In genomic region chr11:75365711-75366181, GRCh38 we compare ENCODE assay signal across 14 cellular contexts. TPM values are rescaled to one million over a fixed set of nuclear protein-coding genes. Genes with fewer than 3 reads are reported as not detected.
DNase-seq lines count a peak whose midpoint lies in the region; ATAC-seq and TF ChIP-seq lines count a peak whose summit lies in the region.
"Had no signal": no experiment of that assay in that cellular context is flagged by ENCODE, and none has a peak within 500 bp of the region (broad histone marks: within the 10 kb centered on the region; RNA-seq: fewer than 3 reads in every experiment).

No MANE protein-coding gene starts in this region.

- H3K4me3 Mint-ChIP-seq in IgD-negative memory B cell: no peak overlapping the region
- no peak overlapping the region for H3K4me3 Mint-ChIP-seq in stimulated activated memory B cell treated with anti-CD40 and anti-IgM and Interleukin-4, amounts not matched to agents 10 μg/mL and 1 μg/mL and 100 μg/mL, for 72 hours
- H3K4me3 Mint-ChIP-seq in stimulated activated effector memory CD8-positive, alpha-beta T cell treated with anti-CD3 and anti-CD28 coated beads, Interleukin-12 subunit alpha, Interleukin-12 subunit beta, amount 100 ng/mL, for 72 hours: no peak overlapping the region
- H3K4me3 Mint-ChIP-seq: activated CD8-positive, alpha-beta memory T cell treated with anti-CD3 and anti-CD28 coated beads, Interleukin-2, amount 10 ng/mL, durations not matched to agents 7 days and 5 days; activated naive CD8-positive, alpha-beta T cell had no signal

- WGBS in lung, 2 donors: 17 to 20% methylated on average over 2 of the region's 2 CpGs

- H3K27ac Mint-ChIP-seq in IgD-negative memory B cell: peak overlapping the region in 2 of 3 donors; percentile 29 to 59
- no peak overlapping the region for H3K27ac Mint-ChIP-seq in stimulated activated memory B cell treated with anti-CD40 and anti-IgM and Interleukin-4, amounts not matched to agents 10 μg/mL and 1 μg/mL and 100 μg/mL, for 72 hours
- no peak overlapping the region for H3K27ac Mint-ChIP-seq in stimulated activated effector memory CD8-positive, alpha-beta T cell treated with anti-CD3 and anti-CD28 coated beads, Interleukin-12 subunit alpha, Interleukin-12 subunit beta, amount 100 ng/mL, for 72 hours
- H3K27ac Mint-ChIP-seq: activated CD8-positive, alpha-beta memory T cell treated with anti-CD3 and anti-CD28 coated beads, Interleukin-2, amount 10 ng/mL, durations not matched to agents 7 days and 5 days; activated naive CD8-positive, alpha-beta T cell had no signal

- peaks cover 0 to 2% (median 0%) of the 10 kb centered on the region in 3 donors for H3K9me3 Mint-ChIP-seq in IgD-negative memory B cell
- H3K9me3 Mint-ChIP-seq in stimulated activated memory B cell treated with anti-CD40 and anti-IgM and Interleukin-4, amounts not matched to agents 10 μg/mL and 1 μg/mL and 100 μg/mL, for 72 hours: no peaks in the 10 kb centered on the region
- no peaks in the 10 kb centered on the region for H3K9me3 Mint-ChIP-seq in stimulated activated effector memory CD8-positive, alpha-beta T cell treated with anti-CD3 and anti-CD28 coated beads, Interleukin-12 subunit alpha, Interleukin-12 subunit beta, amount 100 ng/mL, for 72 hours

- DNase-seq in AML-193 (lab: John Stamatoyannopoulos, UW) (peak; percentile 46 to 48), amniotic epithelial cell (ENCODE audit: low read depth) (peak; percentile 66), lung (ENCODE audit: low spot score) (no peak), putamen (ENCODE audit: low spot score) (no peak)
- DNase-seq in stimulated activated effector memory CD8-positive, alpha-beta T cell treated with anti-CD3 and anti-CD28 coated beads, Interleukin-12 subunit alpha, Interleukin-12 subunit beta, amount 100 ng/mL, for 72 hours (ENCODE audit: low spot score in 2 of 2): no peak
- DNase-seq: activated CD8-positive, alpha-beta memory T cell treated with anti-CD3 and anti-CD28 coated beads, Interleukin-2, amount 10 ng/mL, durations not matched to agents 7 days and 5 days; foreskin keratinocyte; left colon; NCI-H1092; occipital lobe had no signal

- no peaks in the 10 kb centered on the region for H3K27me3 ChIP-seq in lung (ENCODE audit: control insufficient read depth, insufficient read depth)

- TF ChIP-seq CTCF in lung (IDR thresholded peaks at IDR 0.05; ENCODE audit: control extremely low read depth, extremely low read depth): no peak

- no peak overlapping the region for H3K4me3 ChIP-seq in lung

- H3K4me1 Mint-ChIP-seq in IgD-negative memory B cell: peaks cover 0 to 9% (median 8%) of the 10 kb centered on the region in 3 donors
- peaks cover 9% of the 10 kb centered on the region for H3K4me1 Mint-ChIP-seq in stimulated activated memory B cell treated with anti-CD40 and anti-IgM and Interleukin-4, amounts not matched to agents 10 μg/mL and 1 μg/mL and 100 μg/mL, for 72 hours
- H3K4me1 Mint-ChIP-seq in stimulated activated effector memory CD8-positive, alpha-beta T cell treated with anti-CD3 and anti-CD28 coated beads, Interleukin-12 subunit alpha, Interleukin-12 subunit beta, amount 100 ng/mL, for 72 hours: peaks cover 7% of the 10 kb centered on the region

- peaks cover 9% of the 10 kb centered on the region for H3K27me3 Mint-ChIP-seq in IgD-negative memory B cell
- H3K27me3 Mint-ChIP-seq in stimulated activated memory B cell treated with anti-CD40 and anti-IgM and Interleukin-4, amounts not matched to agents 10 μg/mL and 1 μg/mL and 100 μg/mL, for 72 hours: no peaks in the 10 kb centered on the region
- H3K27me3 Mint-ChIP-seq: activated CD8-positive, alpha-beta memory T cell treated with anti-CD3 and anti-CD28 coated beads, Interleukin-2, amount 10 ng/mL, durations not matched to agents 7 days and 5 days; activated naive CD8-positive, alpha-beta T cell had no signal

- H3K9me3 ChIP-seq in lung (ENCODE audit: control insufficient read depth in 2 of 2, insufficient read depth in 1 of 2, low read length in 1 of 2): no peaks in the 10 kb centered on the region

- H3K27ac ChIP-seq in lung (ENCODE audit: low read depth in 1 of 2, low read length in 1 of 2): no peak overlapping the region
- H3K27ac ChIP-seq: foreskin keratinocyte had no signal

- peak; percentile 38 for ATAC-seq in lung (ENCODE audit: insufficient read depth, low FRiP score)
- no peak for ATAC-seq in stimulated activated memory B cell treated with anti-CD40 and anti-IgM and Interleukin-4, amounts not matched to agents 10 μg/mL and 1 μg/mL and 100 μg/mL, for 72 hours
- ATAC-seq in HG03469 (IDR thresholded peaks at IDR 0.05; ENCODE audit: unreplicated experiment): no peak
- ATAC-seq in stimulated activated effector memory CD8-positive, alpha-beta T cell treated with anti-CD3 and anti-CD28 coated beads, Interleukin-12 subunit alpha, Interleukin-12 subunit beta, amount 100 ng/mL, for 72 hours: no peak
- ATAC-seq: activated CD8-positive, alpha-beta memory T cell treated with anti-CD3 and anti-CD28 coated beads, Interleukin-2, amount 10 ng/mL, durations not matched to agents 7 days and 5 days; foreskin keratinocyte; left colon had no signal

- no peaks in the 10 kb centered on the region for H3K36me3 Mint-ChIP-seq in IgD-negative memory B cell
- H3K36me3 Mint-ChIP-seq in stimulated activated memory B cell treated with anti-CD40 and anti-IgM and Interleukin-4, amounts not matched to agents 10 μg/mL and 1 μg/mL and 100 μg/mL, for 72 hours: no peaks in the 10 kb centered on the region
- H3K36me3 Mint-ChIP-seq in stimulated activated effector memory CD8-positive, alpha-beta T cell treated with anti-CD3 and anti-CD28 coated beads, Interleukin-12 subunit alpha, Interleukin-12 subunit beta, amount 100 ng/mL, for 72 hours: no peaks in the 10 kb centered on the region
- H3K36me3 Mint-ChIP-seq: activated naive CD8-positive, alpha-beta T cell had no signal

- H3K36me3 ChIP-seq in lung (ENCODE audit: control insufficient read depth in 2 of 2, insufficient read depth in 2 of 2, low read length in 2 of 2): no peaks in the 10 kb centered on the region

- H3K4me1 ChIP-seq in lung (ENCODE audit: control insufficient read depth in 2 of 2, insufficient read depth in 2 of 2, low read length in 2 of 2): peaks cover 0 to 1% of the 10 kb centered on the region in 2 donors
- H3K4me1 ChIP-seq: foreskin keratinocyte had no signal

RNA-seq across cellular contexts. Expression of gene ARRB1, which starts 14.3 kb away (rescaled TPM):
- polyA plus RNA-seq in IgD-negative memory B cell (3.0 TPM), lung (10 to 100 TPM; 39.8 to 46.0 TPM)
- 100 to 1,000 TPM in 1 of 2 donors, 10 to 100 TPM in 1; 64.4 to 145 TPM for total RNA-seq in lung

RNA-seq across cellular contexts. Expression of gene RPS3, which starts 33.6 kb away (rescaled TPM):
- polyA plus RNA-seq in IgD-negative memory B cell: 4,911 TPM
- total RNA-seq in lung: 1,000 to 10,000 TPM; 1,036 to 2,104 TPM
- 1,000 to 10,000 TPM; 2,193 to 2,813 TPM for polyA plus RNA-seq in lung

Comparison
In these comparisons a context has a peak if more than half of its experiments do, and no peak if none do; other contexts are left out.
1. DNase-seq: peak in AML-193 (2 of 2) and amniotic epithelial cell (single experiment); none in lung (single experiment), putamen (single experiment) and stimulated activated effector memory CD8-positive, alpha-beta T cell treated with anti-CD3 and anti-CD28 coated beads, Interleukin-12 subunit alpha, Interleukin-12 subunit beta, amount 100 ng/mL, for 72 hours (0 of 2).
2. H3K27ac Mint-ChIP-seq: peak in IgD-negative memory B cell (2 of 3); none in stimulated activated memory B cell treated with anti-CD40 and anti-IgM and Interleukin-4, amounts not matched to agents 10 μg/mL and 1 μg/mL and 100 μg/mL, for 72 hours (single experiment) and stimulated activated effector memory CD8-positive, alpha-beta T cell treated with anti-CD3 and anti-CD28 coated beads, Interleukin-12 subunit alpha, Interleukin-12 subunit beta, amount 100 ng/mL, for 72 hours (single experiment).
3. RNA of gene ARRB1, which starts 14.3 kb away (polyA plus RNA-seq): 39.8 to 46.0 TPM in lung; 3.0 TPM in IgD-negative memory B cell (single experiment); every median in the first group is over 10 times any median in the second.